10 cellular contexts compared by ENCODE assay signal in the genomic region with DNA sequence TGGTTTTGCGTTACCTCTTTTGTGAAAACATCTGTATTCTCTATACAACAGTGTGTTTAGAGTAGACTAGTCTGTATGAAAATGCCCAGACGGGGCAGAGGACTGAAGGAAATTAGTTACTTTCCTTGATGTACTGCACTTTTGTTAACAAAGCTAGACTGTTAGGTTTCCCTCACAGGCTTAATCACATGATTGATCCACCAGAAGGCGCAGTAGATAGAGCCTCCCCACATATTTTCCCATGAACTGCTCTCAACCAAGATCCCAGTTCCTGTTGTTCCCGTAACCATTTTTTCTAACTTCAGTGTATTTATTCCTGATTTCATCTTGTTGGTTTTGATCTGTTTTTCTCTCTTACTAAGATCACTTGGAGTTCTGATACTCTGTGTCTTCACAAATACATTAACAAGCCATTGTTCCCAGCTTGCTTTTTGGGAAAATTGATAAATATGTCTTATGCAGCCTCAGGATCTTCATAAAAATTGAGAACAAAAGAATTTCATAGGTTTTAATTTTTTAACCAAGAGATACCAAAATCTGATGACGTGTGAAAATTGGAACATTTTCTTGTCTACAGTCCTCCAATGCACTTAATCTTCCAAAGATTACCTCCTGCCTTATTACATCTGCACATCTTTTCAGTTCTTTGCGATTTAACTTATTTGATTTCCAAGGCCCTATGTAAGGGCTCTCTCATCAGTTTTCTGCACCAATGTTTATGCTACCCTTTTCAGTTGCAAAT. TPM values are rescaled to one million over a fixed set of nuclear protein-coding genes. Genes with fewer than 3 reads are reported as not detected.
DNase-seq lines count a peak whose midpoint lies in the region; ATAC-seq and TF ChIP-seq lines count a peak whose summit lies in the region.
"Had no signal": no experiment of that assay in that cellular context is flagged by ENCODE, and none has a peak within 500 bp of the region (broad histone marks: within the 10 kb centered on the region; RNA-seq: fewer than 3 reads in every experiment).

No MANE protein-coding gene starts in this region.

- peak overlapping the region; percentile 86 for H3K4me2 ChIP-seq in Karpas-422 (ENCODE audit: low read depth, low read length, poor library complexity, severe bottlenecking)

- H3K27me3 Mint-ChIP-seq in CD4-positive, alpha-beta memory T cell: no peaks in the 10 kb centered on the region
- H3K27me3 Mint-ChIP-seq in chondrocyte (ENCODE audit: low read depth) (no peaks in the 10 kb centered on the region), natural killer cell (ENCODE audit: low read depth in 2 of 2) (no peaks in the 10 kb centered on the region)

- H3K4me3 Mint-ChIP-seq in CD4-positive, alpha-beta memory T cell: peak overlapping the region in 5 of 8 donors; percentile 10 to 43 (median 22)
- H3K4me3 Mint-ChIP-seq in chondrocyte (ENCODE audit: unreplicated experiment) (no peak overlapping the region), natural killer cell (peak overlapping the region; percentile 28)

- POLR2A ChIA-PET in CD4-positive, alpha-beta memory T cell (lab: Charles Lee; ENCODE audit: partially characterized antibody): no interaction called here

- no peak overlapping the region for H3K9ac ChIP-seq in Karpas-422 (ENCODE audit: low read length)

- no peaks in the 10 kb centered on the region for H4K20me1 ChIP-seq in Karpas-422 (ENCODE audit: insufficient read depth, low read depth, low read length)

- H3K9me3 Mint-ChIP-seq in CD4-positive, alpha-beta memory T cell: no peaks in the 10 kb centered on the region
- H3K9me3 Mint-ChIP-seq in chondrocyte (ENCODE audit: low read depth): no peaks in the 10 kb centered on the region
- H3K9me3 Mint-ChIP-seq in natural killer cell: no peaks in the 10 kb centered on the region

- peaks cover 69% of the 10 kb centered on the region for H3K79me2 ChIP-seq in Karpas-422 (ENCODE audit: low read length)

- no peak overlapping the region for H3K27ac ChIP-seq in CD4-positive, alpha-beta memory T cell (ENCODE audit: low read depth, low read length)
- no peak overlapping the region for H3K27ac ChIP-seq in Karpas-422 (ENCODE audit: low read length)

- peak; percentile 34 for TF ChIP-seq CTCF in chondrocyte (IDR thresholded peaks at IDR 0.05)
- TF ChIP-seq CTCF in natural killer cell (IDR thresholded peaks at IDR 0.05): no peak

- intact Hi-C loops in CD4-positive, alpha-beta memory T cell (cut with micrococcal nuclease): no loop called here
- intact Hi-C loops in natural killer cell (cut with micrococcal nuclease): no loop called here

- no peak overlapping the region for H3K4me3 ChIP-seq in CD4-positive, alpha-beta memory T cell (ENCODE audit: low read length in 2 of 2)
- H3K4me3 ChIP-seq in Karpas-422 (ENCODE audit: low read length) (0 out of 2 replicates have a peak overlapping the region, but pooled peaks have one; percentile 93), MG63 (no peak overlapping the region)

- CTCF ChIA-PET in CD4-positive, alpha-beta memory T cell (lab: Charles Lee; ENCODE audit: partially characterized antibody): interaction anchor here (1.0 to 3.3 kb wide), 2 partner anchors 13 to 18 kb away, joined by 3 to 11 read pairs; no protein-coding TSS in a partner anchor

- no peaks in the 10 kb centered on the region for H3K9me2 ChIP-seq in Karpas-422 (replicated peaks; ENCODE audit: insufficient read depth, low read length)

- no peak for ATAC-seq in natural killer cell
- ATAC-seq in HG03045 (IDR thresholded peaks at IDR 0.05; ENCODE audit: unreplicated experiment): no peak

- H3K36me3 Mint-ChIP-seq in CD4-positive, alpha-beta memory T cell: peaks cover 17 to 26% of the 10 kb centered on the region in 2 donors
- H3K36me3 Mint-ChIP-seq in chondrocyte (ENCODE audit: low read depth) (peaks cover 5% of the 10 kb centered on the region), natural killer cell (peaks cover 8% of the 10 kb centered on the region)

- H3K4me1 Mint-ChIP-seq in CD4-positive, alpha-beta memory T cell: peaks cover 24 to 47% (median 36%) of the 10 kb centered on the region in 4 donors
- H3K4me1 Mint-ChIP-seq in chondrocyte (ENCODE audit: low read depth) (peaks cover 35% of the 10 kb centered on the region), natural killer cell (peaks cover 25 to 32% of the 10 kb centered on the region in 2 donors)

- peak overlapping the region in 3 of 7 donors; percentile 51 to 70 (median 55) for H3K27ac Mint-ChIP-seq in CD4-positive, alpha-beta memory T cell
- H3K27ac Mint-ChIP-seq in chondrocyte (ENCODE audit: unreplicated experiment) (peak overlapping the region; percentile 13), natural killer cell (no peak overlapping the region)

- DNase-seq in CD4-positive, alpha-beta memory T cell: no peak
- DNase-seq in Karpas-422 (no peak), chondrocyte (ENCODE audit: low spot score) (no peak), natural killer cell (no peak), MG63 (no peak), mesenteric fat pad (ENCODE audit: low spot score) (no peak), NCI-H446 (lab: John Stamatoyannopoulos, UW) (no peak)
- DNase-seq: activated CD4-positive, alpha-beta T cell treated with anti-CD3 and anti-CD28 coated beads for 1 hour; MM.1S had no signal

- H3K36me3 ChIP-seq in CD4-positive, alpha-beta memory T cell (ENCODE audit: insufficient read depth, low read length): peaks cover 13% of the 10 kb centered on the region
- H3K36me3 ChIP-seq in Karpas-422 (ENCODE audit: insufficient read depth, low read length): peaks cover 21% of the 10 kb centered on the region; the same call in 1 of the 2 replicates
- H3K36me3 ChIP-seq in MG63: peaks cover 8% of the 10 kb centered on the region

- no peaks in the 10 kb centered on the region for H3K27me3 ChIP-seq in CD4-positive, alpha-beta memory T cell (ENCODE audit: insufficient read depth, low read length)
- no peaks in the 10 kb centered on the region for H3K27me3 ChIP-seq in Karpas-422 (ENCODE audit: low read length)
- no peaks in the 10 kb centered on the region for H3K27me3 ChIP-seq in MG63

- H2AFZ ChIP-seq in Karpas-422 (ENCODE audit: low read length): no peak overlapping the region

- peaks cover 24% of the 10 kb centered on the region for H3K4me1 ChIP-seq in CD4-positive, alpha-beta memory T cell (ENCODE audit: insufficient read depth, low read length)
- peaks cover 30% of the 10 kb centered on the region for H3K4me1 ChIP-seq in Karpas-422 (ENCODE audit: low read length)

- H3K9me3 ChIP-seq in CD4-positive, alpha-beta memory T cell (ENCODE audit: control insufficient read depth in 1 of 2, low read length in 2 of 2): no peaks in the 10 kb centered on the region
- no peaks in the 10 kb centered on the region for H3K9me3 ChIP-seq in Karpas-422 (ENCODE audit: low read length)
- no peaks in the 10 kb centered on the region for H3K9me3 ChIP-seq in MG63

RNA-seq across cellular contexts. Expression of gene MRPL35, which starts 2.9 kb away (rescaled TPM):
- 10 to 100 TPM; 24.1 to 26.1 TPM for total RNA-seq in CD4-positive, alpha-beta memory T cell
- 10 to 100 TPM; 30.9 to 39.6 TPM for polyA plus RNA-seq in CD4-positive, alpha-beta memory T cell
- 45.8 and 73.9 TPM in 2 replicates for total RNA-seq in Karpas-422 (2014; rRNA removed; shearing (Covaris generic); ENCODE audit: low replicate concordance)
- total RNA-seq in chondrocyte: 22.6 to 33.0 TPM (median 24.5 TPM) in 3 replicates
- 10 to 100 TPM in 1 of 3 donors, 1 to 10 TPM in 2; 8.5 to 15.1 (median 9.4) TPM for total RNA-seq in natural killer cell
- 75.5 and 77.0 TPM in 2 replicates for total RNA-seq in MG63 (2014; rRNA removed; shearing (Covaris generic); ENCODE audit: low replicate concordance)
- total RNA-seq in mesenteric fat pad: 30.9 TPM

RNA-seq across cellular contexts. Expression of gene IMMT, which starts 6.9 kb away (rescaled TPM):
- total RNA-seq in CD4-positive, alpha-beta memory T cell: 10 to 100 TPM; 77.2 to 82.7 TPM
- 10 to 100 TPM; 49.8 to 78.9 TPM for polyA plus RNA-seq in CD4-positive, alpha-beta memory T cell
- 75.6 and 115 TPM in 2 replicates for total RNA-seq in Karpas-422 (2014; rRNA removed; shearing (Covaris generic); ENCODE audit: low replicate concordance)
- total RNA-seq in chondrocyte (62.3 to 75.0 TPM (median 70.1 TPM) in 3 replicates), natural killer cell (10 to 100 TPM; 54.5 to 62.6 (median 59.0) TPM), mesenteric fat pad (85.2 TPM)
- 54.4 and 57.5 TPM in 2 replicates for total RNA-seq in MG63 (2014; rRNA removed; shearing (Covaris generic); ENCODE audit: low replicate concordance)
